ENCODE assay signal across 14 cellular contexts in genomic region chr2:182444170-182444569, GRCh38.
DNase-seq lines count a peak whose midpoint lies in the region; ATAC-seq and TF ChIP-seq lines count a peak whose summit lies in the region.
"Had no signal": no experiment of that assay in that cellular context is flagged by ENCODE, and none has a peak within 500 bp of the region (broad histone marks: within the 10 kb centered on the region; RNA-seq: fewer than 3 reads in every experiment).

No MANE protein-coding gene starts in this region.

- peaks cover 4% of the 10 kb centered on the region for H3K4me1 Mint-ChIP-seq in nephron progenitor cell

- H3K27me3 Mint-ChIP-seq in nephron progenitor cell (ENCODE audit: low read depth, poor library complexity): peaks cover 3% of the 10 kb centered on the region

- no peaks in the 10 kb centered on the region for H3K36me3 Mint-ChIP-seq in nephron progenitor cell (ENCODE audit: low read depth)

- POLR2A ChIA-PET in GM10248 (lab: Yijun Ruan, JAX): no interaction called here

- TF ChIP-seq CTCF in nephron progenitor cell (IDR thresholded peaks at IDR 0.05): no peak
- no peak for TF ChIP-seq CTCF in GM10248 (IDR thresholded peaks at IDR 0.05; ENCODE audit: control extremely low read depth, extremely low read depth, low read depth, missing control alignments)

- DNase-seq in nephron progenitor cell (no peak), DMS 273 (lab: John Stamatoyannopoulos, UW; ENCODE audit: unreplicated experiment) (no peak), GM10248 (ENCODE audit: extremely low spot score) (no peak)
- DNase-seq in activated CD4-positive, alpha-beta T cell treated with anti-CD3 and anti-CD28 coated beads for 1 hour: no peak
- DNase-seq: C1 segment of cervical spinal cord, HCEC 1CT, NCI-H1417, NCI-H1930, NCI-H748 treated with DMSO at 0.1 percent for 48 hours, PC-3 had no signal

- peak overlapping the region; percentile 15 for H3K27ac Mint-ChIP-seq in nephron progenitor cell
- H3K27ac Mint-ChIP-seq: T-helper 1 cell treated with Interleukin-12 subunit alpha and Interleukin-12 subunit beta and Interleukin-4 antibody, amounts not matched to agents 30 μg/mL and 1 μg/mL, for 36 hours had no signal

- peak; percentile 81 for ATAC-seq in GM18511 (IDR thresholded peaks at IDR 0.05; ENCODE audit: unreplicated experiment)
- peak; percentile 70 for ATAC-seq in GM21619 (IDR thresholded peaks at IDR 0.05; ENCODE audit: unreplicated experiment)
- ATAC-seq in HG03342 (IDR thresholded peaks at IDR 0.05; ENCODE audit: unreplicated experiment): peak; percentile 80
- ATAC-seq: PC-3 had no signal

- CTCF ChIA-PET in GM10248 (lab: Yijun Ruan, JAX): no interaction called here

- no peak overlapping the region for H3K4me3 Mint-ChIP-seq in nephron progenitor cell
- H3K4me3 Mint-ChIP-seq: T-helper 1 cell treated with Interleukin-12 subunit alpha and Interleukin-12 subunit beta and Interleukin-4 antibody, amounts not matched to agents 30 μg/mL and 1 μg/mL, for 36 hours had no signal

- no peaks in the 10 kb centered on the region for H3K9me3 Mint-ChIP-seq in nephron progenitor cell
- H3K9me3 Mint-ChIP-seq: T-helper 1 cell treated with Interleukin-12 subunit alpha and Interleukin-12 subunit beta and Interleukin-4 antibody, amounts not matched to agents 30 μg/mL and 1 μg/mL, for 36 hours had no signal
